Comparison of ENCODE assay signal across 18 cellular contexts in the genomic region with DNA sequence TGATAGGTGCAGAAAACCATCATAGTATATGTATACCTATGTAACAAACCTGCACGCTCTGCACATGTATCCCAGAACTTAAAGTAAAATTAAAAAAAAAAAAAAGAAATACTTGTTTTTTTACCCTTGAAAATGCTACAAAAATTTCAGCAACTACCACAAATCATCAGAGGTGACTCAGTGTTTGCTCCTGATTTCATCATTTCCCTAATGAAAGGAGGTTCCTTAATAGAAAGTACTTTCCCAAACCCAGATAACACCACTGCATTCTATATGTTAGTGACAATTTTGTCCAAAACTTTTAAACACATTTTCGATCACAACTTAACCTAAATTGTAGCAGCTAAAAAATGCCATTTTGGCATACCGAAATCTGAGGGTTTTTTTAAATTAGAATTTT.
DNase-seq lines count a peak whose midpoint lies in the region; ATAC-seq, FAIRE-seq and TF ChIP-seq lines count a peak whose summit lies in the region.
"Had no signal": no experiment of that assay in that cellular context is flagged by ENCODE, and none has a peak within 500 bp of the region (broad histone marks: within the 10 kb centered on the region; RNA-seq: fewer than 3 reads in every experiment).

No MANE protein-coding gene starts in this region.

- no peak for ATAC-seq in activated T-cell treated with anti-CD3 and anti-CD28 coated beads, Interleukin-2, amount 50 U/mL, for 72 hours (replicated peaks in 1 of 2)
- ATAC-seq in T-cell (replicated peaks in 1 of 4) = no peak
- ATAC-seq: pancreas had no signal

- CTCF ChIA-PET in T-cell (lab: Charles Lee) = no interaction called here

- no peak overlapping the region for H3K4me3 Mint-ChIP-seq in activated T-cell treated with anti-CD3 and anti-CD28 coated beads, Interleukin-2, amount 50 U/mL, for 72 hours
- no peak overlapping the region for H3K4me3 Mint-ChIP-seq in activated T-cell treated with anti-CD3 and anti-CD28 coated beads, Interleukin-2, amount 50 U/mL, for 24 hours
- H3K4me3 Mint-ChIP-seq in T-cell = no peak overlapping the region

- POLR2A ChIA-PET in T-cell (lab: Charles Lee) = no interaction called here

- TF ChIP-seq CTCF in choroid plexus epithelial cell (conservative IDR thresholded peaks at IDR 0.05; ENCODE audit: low read depth, low read length) = no peak

- no peak for FAIRE-seq in urothelium cell line (lab: Jason Lieb, UNC)
- FAIRE-seq: A204.1, GM12892, pancreas had no signal

- H3K27ac Mint-ChIP-seq in activated T-cell treated with anti-CD3 and anti-CD28 coated beads, Interleukin-2, amount 50 U/mL, for 72 hours = peak overlapping the region; percentile 63
- H3K27ac Mint-ChIP-seq in activated T-cell treated with anti-CD3 and anti-CD28 coated beads, Interleukin-2, amount 50 U/mL, for 24 hours = no peak overlapping the region
- H3K27ac Mint-ChIP-seq in T-cell = no peak overlapping the region

- no peak overlapping the region for H3K4me3 ChIP-seq in choroid plexus epithelial cell (ENCODE audit: low read depth, low read length)
- H3K4me3 ChIP-seq: esophagus muscularis mucosa, pancreas, upper lobe of left lung had no signal

- no peaks in the 10 kb centered on the region for H3K27me3 Mint-ChIP-seq in activated T-cell treated with anti-CD3 and anti-CD28 coated beads, Interleukin-2, amount 50 U/mL, for 72 hours (ENCODE audit: low read depth)
- no peaks in the 10 kb centered on the region for H3K27me3 Mint-ChIP-seq in activated T-cell treated with anti-CD3 and anti-CD28 coated beads, Interleukin-2, amount 50 U/mL, for 24 hours
- no peaks in the 10 kb centered on the region for H3K27me3 Mint-ChIP-seq in T-cell

- H3K4me1 Mint-ChIP-seq in activated T-cell treated with anti-CD3 and anti-CD28 coated beads, Interleukin-2, amount 50 U/mL, for 72 hours (ENCODE audit: low read depth) = peaks cover 13% of the 10 kb centered on the region
- peaks cover 1% of the 10 kb centered on the region for H3K4me1 Mint-ChIP-seq in activated T-cell treated with anti-CD3 and anti-CD28 coated beads, Interleukin-2, amount 50 U/mL, for 24 hours (ENCODE audit: low read depth)
- peaks cover 0 to 2% (median 0%) of the 10 kb centered on the region in 3 donors for H3K4me1 Mint-ChIP-seq in T-cell

- H3K9me3 Mint-ChIP-seq in activated T-cell treated with anti-CD3 and anti-CD28 coated beads, Interleukin-2, amount 50 U/mL, for 72 hours = no peaks in the 10 kb centered on the region
- no peaks in the 10 kb centered on the region for H3K9me3 Mint-ChIP-seq in activated T-cell treated with anti-CD3 and anti-CD28 coated beads, Interleukin-2, amount 50 U/mL, for 24 hours
- H3K9me3 Mint-ChIP-seq in T-cell = no peaks in the 10 kb centered on the region

- H3K36me3 Mint-ChIP-seq in activated T-cell treated with anti-CD3 and anti-CD28 coated beads, Interleukin-2, amount 50 U/mL, for 72 hours (ENCODE audit: insufficient read depth in 2 of 2) = no peaks in the 10 kb centered on the region
- no peaks in the 10 kb centered on the region for H3K36me3 Mint-ChIP-seq in activated T-cell treated with anti-CD3 and anti-CD28 coated beads, Interleukin-2, amount 50 U/mL, for 24 hours (ENCODE audit: low read depth)
- no peaks in the 10 kb centered on the region for H3K36me3 Mint-ChIP-seq in T-cell

- DNase-seq in activated T-cell treated with anti-CD3 and anti-CD28 coated beads, Interleukin-2, amount 50 U/mL, for 72 hours = no peak
- no peak for DNase-seq in activated T-cell treated with anti-CD3 and anti-CD28 coated beads, Interleukin-2, amount 50 U/mL, for 24 hours
- peak; percentile 1 for DNase-seq in NCI-H69 (lab: John Stamatoyannopoulos, UW)
- peak; percentile 77 for DNase-seq in choroid plexus epithelial cell (ENCODE audit: low read depth)
- DNase-seq in renal cortical epithelial cell (ENCODE audit: low read depth) = peak; percentile 56
- DNase-seq in stimulated activated CD4-positive, alpha-beta T cell treated with anti-CD3 and anti-CD28 coated beads, Interleukin-12 subunit alpha, Interleukin-12 subunit beta, amount 100 ng/mL, for 4 hours = no peak
- DNase-seq in T-cell = no peak
- DNase-seq in urothelium cell line (ENCODE audit: low spot score) = no peak
- DNase-seq: activated CD8-positive, alpha-beta memory T cell treated with anti-CD3 and anti-CD28 coated beads for 24 hours; MM.1S; NCI-H345; pancreas; RPMI8226; stimulated activated CD4-positive, alpha-beta T cell treated with anti-CD3 and anti-CD28 coated beads, Interleukin-15, amount 100 ng/mL, for 24 hours; upper lobe of left lung had no signal

Comparison
In these comparisons a context has a peak if more than half of its experiments do, and no peak if none do; other contexts are left out.
1. DNase-seq: peak in NCI-H69 (single experiment), choroid plexus epithelial cell (single experiment) and renal cortical epithelial cell (single experiment); none in activated T-cell treated with anti-CD3 and anti-CD28 coated beads, Interleukin-2, amount 50 U/mL, for 72 hours (0 of 2), activated T-cell treated with anti-CD3 and anti-CD28 coated beads, Interleukin-2, amount 50 U/mL, for 24 hours (single experiment), stimulated activated CD4-positive, alpha-beta T cell treated with anti-CD3 and anti-CD28 coated beads, Interleukin-12 subunit alpha, Interleukin-12 subunit beta, amount 100 ng/mL, for 4 hours (single experiment), T-cell (0 of 34) and urothelium cell line (single experiment).